ENCODE assay signal across 27 cellular contexts in the genomic region with DNA sequence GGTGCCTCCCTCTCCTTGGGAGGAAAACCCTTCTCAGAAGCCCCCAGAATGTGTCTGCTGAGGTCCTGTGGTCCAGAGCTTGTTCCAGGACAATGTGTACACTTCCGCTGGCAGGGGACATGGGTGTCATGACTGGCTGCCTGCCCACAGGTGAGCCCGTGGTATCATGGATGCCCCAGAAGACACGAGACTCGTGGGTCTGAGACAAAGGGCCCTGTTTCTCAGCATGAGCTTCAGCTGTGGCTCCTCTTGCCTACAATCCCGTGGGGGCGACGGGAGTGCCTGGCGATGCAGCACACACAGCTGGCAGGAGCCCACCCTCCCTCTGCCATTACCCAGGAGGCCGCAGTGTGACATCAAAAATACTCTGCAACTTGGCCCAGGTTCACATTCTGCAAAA. TPM values are rescaled to one million over a fixed set of nuclear protein-coding genes. Genes with fewer than 3 reads are reported as not detected.
"Had no signal": no experiment of that assay in that cellular context is flagged by ENCODE, and none has a peak within 500 bp of the region (broad histone marks: within the 10 kb centered on the region; RNA-seq: fewer than 3 reads in every experiment).

No MANE protein-coding gene starts in this region.

- H3K4me1 Mint-ChIP-seq: activated naive CD4-positive, alpha-beta T cell treated with anti-CD3 and anti-CD28 coated beads, Interleukin-2, amount 50 U/mL, for 24 hours; activated T-helper 17 cell treated with anti-CD3 and anti-CD28 coated beads, Interleukin-2, amount 50 U/mL, for 72 hours; central memory CD8-positive, alpha-beta T cell; WTC11 had no signal

- H3K36me3 Mint-ChIP-seq: activated naive CD4-positive, alpha-beta T cell treated with anti-CD3 and anti-CD28 coated beads, Interleukin-2, amount 50 U/mL, for 24 hours; activated naive CD8-positive, alpha-beta T cell treated with anti-CD3 and anti-CD28 coated beads, Interleukin-2, amount 10 ng/mL, durations not matched to agents 7 days and 5 days had no signal

- DNase-seq: activated CD4-positive, alpha-beta T cell treated with anti-CD3 and anti-CD28 coated beads, Interleukin-2, amount 10 ng/mL, durations not matched to agents 7 days and 5 days; activated CD4-positive, alpha-beta T cell treated with anti-CD3 and anti-CD28 coated beads, Interleukin-2, amount 50 U/mL, for 48 hours; activated CD8-positive, alpha-beta T cell treated with anti-CD3 and anti-CD28 coated beads, Interleukin-2, amount 10 ng/mL, durations not matched to agents 7 days and 5 days; activated effector memory CD4-positive, alpha-beta T cell treated with anti-CD3 and anti-CD28 coated beads, Interleukin-2, amount 50 U/mL, for 16 hours; activated naive CD4-positive, alpha-beta T cell treated with Interleukin-2 at 50 U/mL for 16 hours; KG1; MM.1S; NCI-H1092; NCI-H1436 treated with DMSO at 0.1 percent for 48 hours; NCI-H1694 treated with DMSO at 0.1 percent for 48 hours; NCI-H2029; NCI-H524 treated with DMSO at 0.1 percent for 48 hours; SHP77 treated with DMSO at 0.1 percent for 48 hours had no signal

- H3K4me3 Mint-ChIP-seq: activated CD4-positive, alpha-beta T cell treated with anti-CD3 and anti-CD28 coated beads for 36 hours; activated CD4-positive, alpha-beta T cell treated with anti-CD3 and anti-CD28 coated beads, Interleukin-2, amount 10 ng/mL, durations not matched to agents 7 days and 5 days; activated CD8-positive, alpha-beta T cell treated with anti-CD3 and anti-CD28 coated beads, Interleukin-2, amount 10 ng/mL, durations not matched to agents 7 days and 5 days; activated naive CD4-positive, alpha-beta T cell treated with anti-CD3 and anti-CD28 coated beads, Interleukin-2, amount 50 U/mL, for 24 hours; activated naive CD8-positive, alpha-beta T cell treated with anti-CD3 and anti-CD28 coated beads, Interleukin-2, amount 10 ng/mL, durations not matched to agents 7 days and 5 days; activated T-cell treated with anti-CD3 and anti-CD28 coated beads, Interleukin-2, amount 50 U/mL, for 72 hours; activated T-helper 17 cell treated with anti-CD3 and anti-CD28 coated beads, Interleukin-2, amount 50 U/mL, for 72 hours; central memory CD8-positive, alpha-beta T cell; T-helper 1 cell treated with Interleukin-12 subunit alpha and Interleukin-12 subunit beta and Interleukin-4 antibody, amounts not matched to agents 30 μg/mL and 1 μg/mL, for 36 hours; WTC11 had no signal

- H3K27ac Mint-ChIP-seq: activated CD4-positive, alpha-beta T cell treated with anti-CD3 and anti-CD28 coated beads for 36 hours; activated CD8-positive, alpha-beta T cell treated with anti-CD3 and anti-CD28 coated beads, Interleukin-2, amount 10 ng/mL, durations not matched to agents 7 days and 5 days; activated T-cell treated with anti-CD3 and anti-CD28 coated beads, Interleukin-2, amount 50 U/mL, for 72 hours; activated T-helper 17 cell treated with anti-CD3 and anti-CD28 coated beads, Interleukin-2, amount 50 U/mL, for 72 hours; WTC11 had no signal

- H3K4me2 ChIP-seq: SK-N-SH had no signal

- H3K27me3 ChIP-seq: ascending aorta, cardiac muscle cell had no signal

- H3K9me3 Mint-ChIP-seq: activated CD4-positive, alpha-beta T cell treated with anti-CD3 and anti-CD28 coated beads, Interleukin-2, amount 10 ng/mL, durations not matched to agents 7 days and 5 days; activated naive CD4-positive, alpha-beta T cell treated with anti-CD3 and anti-CD28 coated beads, Interleukin-2, amount 50 U/mL, for 24 hours; activated naive CD8-positive, alpha-beta T cell treated with anti-CD3 and anti-CD28 coated beads, Interleukin-2, amount 10 ng/mL, durations not matched to agents 7 days and 5 days; activated T-cell treated with anti-CD3 and anti-CD28 coated beads, Interleukin-2, amount 50 U/mL, for 72 hours; activated T-helper 17 cell treated with anti-CD3 and anti-CD28 coated beads, Interleukin-2, amount 50 U/mL, for 72 hours; central memory CD8-positive, alpha-beta T cell; T-helper 1 cell treated with Interleukin-12 subunit alpha and Interleukin-12 subunit beta and Interleukin-4 antibody, amounts not matched to agents 30 μg/mL and 1 μg/mL, for 36 hours had no signal

- H3K27me3 Mint-ChIP-seq: activated naive CD4-positive, alpha-beta T cell treated with anti-CD3 and anti-CD28 coated beads, Interleukin-2, amount 50 U/mL, for 24 hours; activated naive CD8-positive, alpha-beta T cell treated with anti-CD3 and anti-CD28 coated beads, Interleukin-2, amount 10 ng/mL, durations not matched to agents 7 days and 5 days; activated T-helper 17 cell treated with anti-CD3 and anti-CD28 coated beads, Interleukin-2, amount 50 U/mL, for 72 hours had no signal

- ATAC-seq: activated CD4-positive, alpha-beta T cell treated with anti-CD3 and anti-CD28 coated beads for 36 hours; activated CD4-positive, CD25-positive, alpha-beta regulatory T cell treated with anti-CD3 and anti-CD28 coated beads, Interleukin-2, amount 50 U/mL, for 24 hours; activated CD8-positive, alpha-beta T cell treated with anti-CD3 and anti-CD28 coated beads, Interleukin-2, amount 10 ng/mL, durations not matched to agents 7 days and 5 days; activated T-cell treated with anti-CD3 and anti-CD28 coated beads, Interleukin-2, amount 50 U/mL, for 72 hours; activated T-helper 17 cell treated with anti-CD3 and anti-CD28 coated beads, Interleukin-2, amount 50 U/mL, for 72 hours had no signal

- H3K27ac ChIP-seq: ascending aorta, cardiac muscle cell, SJSA1 had no signal

- H3K36me3 ChIP-seq: ascending aorta, cardiac muscle cell, SJSA1 had no signal

- H3K9ac ChIP-seq: SK-N-SH had no signal

- H3K4me3 ChIP-seq: ascending aorta, cardiac muscle cell, SJSA1 had no signal

- H3K9me3 ChIP-seq: ascending aorta, SJSA1, SK-N-SH had no signal

RNA-seq across cellular contexts. Expression of gene CRIP1, which starts 46.7 kb away (rescaled TPM):
- total RNA-seq: LHCN-M2 had no signal
